Comparison of ENCODE assay signal across 8 cellular contexts in the genomic region with DNA sequence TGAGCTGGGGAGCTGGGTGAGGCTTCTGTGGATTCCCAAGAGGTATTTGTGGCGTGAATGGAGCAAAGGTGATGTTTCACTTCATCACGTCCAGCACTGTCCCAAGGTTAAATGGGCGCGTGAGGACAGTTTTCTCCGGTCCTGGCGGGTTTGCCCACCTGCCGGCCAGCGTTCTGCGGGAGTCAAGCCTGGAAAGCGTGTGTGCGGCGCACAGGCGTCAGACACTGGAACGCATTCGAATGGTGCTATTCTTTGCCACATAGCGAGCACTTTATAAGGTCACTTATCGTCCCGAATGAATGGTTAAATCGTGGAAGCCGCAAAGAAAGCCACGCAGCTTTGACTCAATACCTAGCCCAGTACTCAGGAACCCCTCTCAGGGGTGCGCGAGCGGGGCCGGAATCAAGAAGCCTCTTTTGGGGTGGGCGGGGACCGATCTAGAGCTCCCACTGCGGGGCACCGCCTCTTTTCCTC. TPM values are rescaled to one million over a fixed set of nuclear protein-coding genes. Genes with fewer than 3 reads are reported as not detected.
DNase-seq lines count a peak whose midpoint lies in the region; ATAC-seq, FAIRE-seq and TF ChIP-seq lines count a peak whose summit lies in the region.

No MANE protein-coding gene starts in this region.

- POLR2A ChIA-PET in A673 (lab: Charles Lee; ENCODE audit: low non-redundant PET), result interaction anchor here (0.6 to 0.7 kb wide), 2 partner anchors 30 to 38 kb away, joined by 3 to 5 read pairs; no protein-coding TSS in a partner anchor

- CTCF ChIA-PET in A673 (lab: Charles Lee), result interaction anchor here (0.7 to 1.2 kb wide), 4 partner anchors 19 to 434 kb away, joined by 3 to 4 read pairs (median 4); partner anchors contain the start of gene CDK5R1

- H3K9me3 ChIP-seq in A673 (ENCODE audit: low read depth, low read length, poor library complexity, severe bottlenecking) (no peaks in the 10 kb centered on the region), mucosa of rectum (ENCODE audit: control insufficient read depth in 2 of 2, low read length in 2 of 2) (no peaks in the 10 kb centered on the region)

- H3K4me1 ChIP-seq in A673 (ENCODE audit: insufficient read depth, low read length, poor library complexity, severe bottlenecking) (peaks cover 11% of the 10 kb centered on the region), mucosa of rectum (ENCODE audit: control insufficient read depth in 2 of 2, insufficient read depth in 2 of 2, low read length in 2 of 2) (peaks cover 13 to 14% of the 10 kb centered on the region in 2 donors)

- H3K27ac ChIP-seq in A673 (ENCODE audit: low read depth, low read length, poor library complexity, severe bottlenecking) (no peak overlapping the region), brain microvascular endothelial cell (no peak overlapping the region), mucosa of rectum (ENCODE audit: low read depth in 2 of 2, low read length in 2 of 2) (no peak overlapping the region)

- no peak for TF ChIP-seq POLR2A in GM12891 (IDR thresholded peaks at IDR 0.05; ENCODE audit: low read depth, low read length)

- intact Hi-C loops in A673 (cut with micrococcal nuclease; ENCODE audit: unreplicated experiment), result loop anchor here (10.0 kb wide), 1 partner anchor 89 kb away; the partner anchor contains the start of gene ZNF207

- peak; percentile 4 for ATAC-seq in HG02884 (IDR thresholded peaks at IDR 0.05; ENCODE audit: unreplicated experiment)
- ATAC-seq in HG03432 (IDR thresholded peaks at IDR 0.05; ENCODE audit: unreplicated experiment), result no peak
- no peak for ATAC-seq in GM19324 (IDR thresholded peaks at IDR 0.05; ENCODE audit: low FRiP score, unreplicated experiment)
- no peak for ATAC-seq in HG03457 (IDR thresholded peaks at IDR 0.05; ENCODE audit: unreplicated experiment)

- H3K36me3 ChIP-seq in A673 (ENCODE audit: insufficient read depth, low read length, poor library complexity, severe bottlenecking), result peaks cover 12% of the 10 kb centered on the region
- H3K36me3 ChIP-seq in brain microvascular endothelial cell (replicated peaks), result peaks cover 17% of the 10 kb centered on the region
- peaks cover 5 to 11% of the 10 kb centered on the region in 2 donors for H3K36me3 ChIP-seq in mucosa of rectum (ENCODE audit: control insufficient read depth in 2 of 2, insufficient read depth in 2 of 2, low read length in 2 of 2)

- DNase-seq in A673 (ENCODE audit: low spot score) (no peak), brain microvascular endothelial cell (no peak), GM12891 (ENCODE audit: insufficient read length, low spot score) (no peak)

- H3K27me3 ChIP-seq in A673 (replicated peaks; ENCODE audit: insufficient read depth, low read depth, low read length, poor library complexity) (no peaks in the 10 kb centered on the region), brain microvascular endothelial cell (replicated peaks) (no peaks in the 10 kb centered on the region), mucosa of rectum (ENCODE audit: control insufficient read depth in 2 of 2, insufficient read depth in 2 of 2, low read length in 2 of 2) (no peaks in the 10 kb centered on the region)

- no peak; the same call in 1 of the 2 replicates for TF ChIP-seq CTCF in A673 (conservative IDR thresholded peaks at IDR 0.05; ENCODE audit: low read depth, low read length)
- no peak for TF ChIP-seq CTCF in brain microvascular endothelial cell (IDR thresholded peaks at IDR 0.05; ENCODE audit: low read depth, low read length, missing control alignments)

- FAIRE-seq in GM12891 (lab: Jason Lieb, UNC), result no peak

- in situ Hi-C loops in brain microvascular endothelial cell (cut with HindIII; ENCODE audit: low pct_ligation_motif_present, low sequenced_read_pairs), result no loop called here

- BruUV-seq in A673 (replicated peaks; lab: Mats Ljungman, UMichigan), result no TSS peak

- H3K9ac ChIP-seq in mucosa of rectum (ENCODE audit: low read depth in 1 of 2, low read length in 2 of 2), result peak overlapping the region; percentile 57 to 85

- H3K4me3 ChIP-seq in A673 (ENCODE audit: low read depth, low read length, poor library complexity, severe bottlenecking), result peak overlapping the region; percentile 87
- peak overlapping the region; percentile 75 for H3K4me3 ChIP-seq in brain microvascular endothelial cell (ENCODE audit: low read depth, low read length)
- H3K4me3 ChIP-seq in mucosa of rectum (ENCODE audit: low read length in 2 of 2), result peak overlapping the region; percentile 74 to 90

TF ChIP-seq in GM12891, 5 proteins besides CTCF, POLR2A, EP300 and RAD21:
- no peak for TF ChIP-seq TAF1 (IDR thresholded peaks at IDR 0.05; ENCODE audit: low read depth, low read length)
- no peak for TF ChIP-seq SPI1 (IDR thresholded peaks at IDR 0.05; ENCODE audit: low read depth, low read length)
- no peak for TF ChIP-seq POLR2AphosphoS5 (IDR thresholded peaks at IDR 0.05; ENCODE audit: low read depth, low read length)
- no peak for TF ChIP-seq PAX5 (IDR thresholded peaks at IDR 0.05; ENCODE audit: insufficient read depth, low read length, severe bottlenecking)
- TF ChIP-seq POU2F2 (IDR thresholded peaks at IDR 0.05; ENCODE audit: low read depth, low read length), result no peak

RNA-seq across cellular contexts. Expression of gene PSMD11, which starts 0.4 kb away (rescaled TPM):
- total RNA-seq in A673 (2021), result 195 and 213 TPM in 2 replicates
- 71.8 TPM for polyA plus RNA-seq in GM12891 (2012; ENCODE audit: low read depth, missing spikeins)

RNA-seq across cellular contexts. Expression of gene CDK5R1, which starts 42.9 kb away (rescaled TPM):
- 3.9 and 5.1 TPM in 2 replicates for total RNA-seq in A673 (2021)
- 20.3 TPM for polyA plus RNA-seq in GM12891 (2012; ENCODE audit: low read depth, missing spikeins)
